Comparison of ENCODE assay signal across 14 cellular contexts in genomic region chr9:108282872-108283271, GRCh38.
DNase-seq lines count a peak whose midpoint lies in the region; ATAC-seq, FAIRE-seq and TF ChIP-seq lines count a peak whose summit lies in the region.
"Had no signal": no experiment of that assay in that cellular context is flagged by ENCODE, and none has a peak within 500 bp of the region (broad histone marks: within the 10 kb centered on the region; RNA-seq: fewer than 3 reads in every experiment).

No MANE protein-coding gene starts in this region.

- H3K4me3 ChIP-seq in Karpas-422 (ENCODE audit: low read length) (no peak overlapping the region), mammary epithelial cell (replicated peaks in 1 of 3; ENCODE audit: insufficient read depth in 1 of 3, low read depth in 2 of 3, low read length in 3 of 3) (no peak overlapping the region)

- H3K27me3 ChIP-seq in Karpas-422 (ENCODE audit: low read length) = no peaks in the 10 kb centered on the region
- no peaks in the 10 kb centered on the region for H3K27me3 ChIP-seq in mammary epithelial cell (ENCODE audit: insufficient read depth, low read length)

- no peaks in the 10 kb centered on the region for H3K36me3 Mint-ChIP-seq in mesothelial cell of epicardium

- CTCF ChIA-PET in mammary epithelial cell (lab: Charles Lee; ENCODE audit: low non-redundant PET) = interaction anchor here (0.6 kb wide), 1 partner anchor 279 kb away, joined by 8 read pairs; no protein-coding TSS in a partner anchor

- ATAC-seq in HG03095 (IDR thresholded peaks at IDR 0.05; ENCODE audit: unreplicated experiment) = no peak
- ATAC-seq: activated CD8-positive, alpha-beta T cell treated with anti-CD3 and anti-CD28 coated beads for 36 hours had no signal

- no peaks in the 10 kb centered on the region for H3K79me2 ChIP-seq in Karpas-422 (ENCODE audit: low read length)
- no peaks in the 10 kb centered on the region for H3K79me2 ChIP-seq in mammary epithelial cell (ENCODE audit: insufficient read depth, low read length)

- H3K27ac ChIP-seq in Karpas-422 (ENCODE audit: low read length) = no peak overlapping the region
- no peak overlapping the region for H3K27ac ChIP-seq in mammary epithelial cell (ENCODE audit: insufficient read depth, low read depth, low read length)

- H3K9me3 ChIP-seq in Karpas-422 (ENCODE audit: low read length) = no peaks in the 10 kb centered on the region
- no peaks in the 10 kb centered on the region for H3K9me3 ChIP-seq in mammary epithelial cell (replicated peaks; ENCODE audit: insufficient read depth, low read length)

- in situ Hi-C loops in mammary epithelial cell (cut with MboI; ENCODE audit: low sequenced_read_pairs in 2 of 2) = no loop called here
- in situ Hi-C loops in GM13976 (cut with MboI; ENCODE audit: low sequenced_read_pairs, unreplicated experiment) = no loop called here

- WGBS in mammary epithelial cell (ENCODE audit: low coverage, missing lambda C conversion rate) = 68% methylated on average over 4 of the region's 4 CpGs

- no peak overlapping the region for H3K4me3 Mint-ChIP-seq in mesothelial cell of epicardium
- H3K4me3 Mint-ChIP-seq: activated CD8-positive, alpha-beta T cell treated with anti-CD3 and anti-CD28 coated beads for 36 hours; nephron had no signal

- intact Hi-C loops in mammary epithelial cell (cut with micrococcal nuclease) = no loop called here

- H4K20me1 ChIP-seq in Karpas-422 (ENCODE audit: insufficient read depth, low read depth, low read length) = no peaks in the 10 kb centered on the region
- H4K20me1 ChIP-seq in mammary epithelial cell (ENCODE audit: insufficient read depth, low read length) = no peaks in the 10 kb centered on the region

- H3K27ac Mint-ChIP-seq in mesothelial cell of epicardium = no peak overlapping the region
- H3K27ac Mint-ChIP-seq: activated CD8-positive, alpha-beta T cell treated with anti-CD3 and anti-CD28 coated beads for 36 hours; nephron had no signal

- H3K9me3 Mint-ChIP-seq in mesothelial cell of epicardium = peaks cover 3% of the 10 kb centered on the region

- DNase-seq in D721Med (ENCODE audit: insufficient read length, low spot score) (no peak), Karpas-422 (peak; percentile 67), mammary epithelial cell (no peak), mesothelial cell of epicardium (ENCODE audit: low spot score in 2 of 2, unreplicated experiment in 2 of 2) (no peak), NCI-H345 (lab: John Stamatoyannopoulos, UW) (no peak), GM13976 (ENCODE audit: low spot score) (no peak)
- DNase-seq in central memory CD4-positive, alpha-beta T cell = no peak
- DNase-seq: activated CD8-positive, alpha-beta T cell treated with anti-CD3 and anti-CD28 coated beads for 36 hours; effector CD4-positive, alpha-beta T cell; NCI-H446 treated with DMSO at 0.1 percent for 48 hours; stimulated activated naive CD4-positive, alpha-beta T cell; T-helper 1 cell had no signal

- FAIRE-seq in D721Med (lab: Jason Lieb, UNC) = no peak

- no peaks in the 10 kb centered on the region for H3K36me3 ChIP-seq in Karpas-422 (ENCODE audit: insufficient read depth, low read length)
- H3K36me3 ChIP-seq in mammary epithelial cell (ENCODE audit: insufficient read depth, low read length) = no peaks in the 10 kb centered on the region

- H3K27me3 Mint-ChIP-seq in mesothelial cell of epicardium (ENCODE audit: low read depth) = peaks cover 4% of the 10 kb centered on the region
- H3K27me3 Mint-ChIP-seq: activated CD8-positive, alpha-beta T cell treated with anti-CD3 and anti-CD28 coated beads for 36 hours had no signal

- peak; percentile 15 for TF ChIP-seq CTCF in D721Med (IDR thresholded peaks at IDR 0.05; ENCODE audit: insufficient read depth, missing control alignments)
- TF ChIP-seq CTCF in mammary epithelial cell (conservative IDR thresholded peaks at IDR 0.05 in 1 of 2, IDR thresholded peaks at IDR 0.05 in 1 of 2; ENCODE audit: extremely low read depth in 1 of 2, insufficient read depth in 1 of 2, low read depth in 1 of 2, low read length in 2 of 2) = peak; percentile 25 to 31
- TF ChIP-seq CTCF in mesothelial cell of epicardium (IDR thresholded peaks at IDR 0.05; ENCODE audit: unreplicated experiment) = peak; percentile 49
- no peak for TF ChIP-seq CTCF in GM13976 (IDR thresholded peaks at IDR 0.05; ENCODE audit: borderline replicate concordance, control extremely low read depth, extremely low read depth, insufficient read depth, missing control alignments)

- H2AFZ ChIP-seq in Karpas-422 (ENCODE audit: low read length) = no peak overlapping the region
- H2AFZ ChIP-seq in mammary epithelial cell (ENCODE audit: low read depth, low read length) = no peak overlapping the region

- BruUV-seq in mammary epithelial cell (replicated peaks; lab: Mats Ljungman, UMichigan) = no TSS peak

- no peaks in the 10 kb centered on the region for H3K4me1 ChIP-seq in Karpas-422 (ENCODE audit: low read length)
- peaks cover 5% of the 10 kb centered on the region for H3K4me1 ChIP-seq in mammary epithelial cell (ENCODE audit: insufficient read depth, low read length)

- H3K4me2 ChIP-seq in Karpas-422 (ENCODE audit: low read depth, low read length, poor library complexity, severe bottlenecking) = no peak overlapping the region
- no peak overlapping the region for H3K4me2 ChIP-seq in mammary epithelial cell (ENCODE audit: insufficient read depth, low read depth, low read length)

- no peak overlapping the region for H3K9ac ChIP-seq in Karpas-422 (ENCODE audit: low read length)
- no peak overlapping the region for H3K9ac ChIP-seq in mammary epithelial cell (ENCODE audit: insufficient read depth, low read length)

- no peaks in the 10 kb centered on the region for H3K9me2 ChIP-seq in Karpas-422 (replicated peaks; ENCODE audit: insufficient read depth, low read length)

- dilution Hi-C loops in mammary epithelial cell (cut with HindIII; ENCODE audit: low sequenced_read_pairs) = no loop called here

- no peaks in the 10 kb centered on the region for H3K4me1 Mint-ChIP-seq in mesothelial cell of epicardium
